Comparison of ENCODE assay signal across 8 cellular contexts in genomic region chr11:14644396-14645246, GRCh38. TPM values are rescaled to one million over a fixed set of nuclear protein-coding genes. Genes with fewer than 3 reads are reported as not detected.
DNase-seq lines count a peak whose midpoint lies in the region; ATAC-seq and TF ChIP-seq lines count a peak whose summit lies in the region.

No MANE protein-coding gene starts in this region.

- no peak overlapping the region for H3K27ac ChIP-seq in stomach smooth muscle (ENCODE audit: low read length)

- no peaks in the 10 kb centered on the region for H3K36me3 ChIP-seq in mucosa of descending colon (ENCODE audit: low read depth)
- H3K36me3 ChIP-seq in stomach smooth muscle (ENCODE audit: control insufficient read depth in 2 of 2, insufficient read depth in 2 of 2, low read length in 2 of 2) = no peaks in the 10 kb centered on the region

- intact Hi-C loops in mucosa of descending colon (cut with DNase I, micrococcal nuclease) = loop anchor here (5.0 to 10.0 kb wide), 2 partner anchors 100 to 102 kb away; no protein-coding TSS in a partner anchor

- H3K4me1 ChIP-seq in mucosa of descending colon (ENCODE audit: low read depth) (peaks cover 25% of the 10 kb centered on the region), stomach smooth muscle (ENCODE audit: control insufficient read depth, insufficient read depth, low read length) (peaks cover 9% of the 10 kb centered on the region)

- H3K9me3 ChIP-seq in mucosa of descending colon (no peaks in the 10 kb centered on the region), stomach smooth muscle (ENCODE audit: control insufficient read depth in 2 of 2, low read length in 2 of 2) (no peaks in the 10 kb centered on the region)

- DNase-seq in HFF-Myc (ENCODE audit: extremely low read depth, low read depth) (no peak), NCI-H1092 treated with DMSO at 0.1 percent for 48 hours (lab: John Stamatoyannopoulos, UW) (peak; percentile 68), mucosa of descending colon (peak; percentile 50 to 74 (median 73)), GF-D8 (lab: John Stamatoyannopoulos, UW) (no peak)
- DNase-seq in activated CD4-positive, alpha-beta T cell treated with anti-CD3 and anti-CD28 coated beads, Interleukin-2, amount 50 U/mL, for 48 hours = peak; percentile 47 to 52
- peak; percentile 18 for DNase-seq in effector CD8-positive, alpha-beta T cell (lab: John Stamatoyannopoulos, UW)

- H3K4me3 ChIP-seq in HFF-Myc (replicated peaks; ENCODE audit: low read depth, low read length) (peak overlapping the region; percentile 94), mucosa of descending colon (peak overlapping the region; percentile 71), stomach smooth muscle (ENCODE audit: low read length in 2 of 2) (peak overlapping the region; percentile 73 to 77)

- ATAC-seq in mucosa of descending colon = peak; percentile 63

- no peak for TF ChIP-seq CTCF in HFF-Myc (IDR thresholded peaks at IDR 0.05; ENCODE audit: low read depth, low read length, missing control alignments)
- TF ChIP-seq CTCF in mucosa of descending colon (IDR thresholded peaks at IDR 0.05) = no peak

- H3K9ac ChIP-seq in stomach smooth muscle (ENCODE audit: low read length in 2 of 2) = peak overlapping the region; percentile 37 to 39

- TF ChIP-seq POLR2A in GM15510 (IDR thresholded peaks at IDR 0.05; ENCODE audit: borderline replicate concordance, extremely low read depth, insufficient read length) = peak; percentile 22

- peaks cover 0 to 22% of the 10 kb centered on the region in 2 donors for H3K27me3 ChIP-seq in stomach smooth muscle (ENCODE audit: control insufficient read depth in 1 of 2, insufficient read depth in 2 of 2, low read length in 2 of 2)

RNA-seq across cellular contexts. Expression of gene PDE3B, which starts 1.0 kb away (rescaled TPM):
- 10 to 100 TPM; 22.4 to 47.0 (median 25.9) TPM for total RNA-seq in mucosa of descending colon

Comparison
In these comparisons a context has a peak if more than half of its experiments do, and no peak if none do; other contexts are left out.
1. DNase-seq: peak in NCI-H1092 treated with DMSO at 0.1 percent for 48 hours (single experiment), activated CD4-positive, alpha-beta T cell treated with anti-CD3 and anti-CD28 coated beads, Interleukin-2, amount 50 U/mL, for 48 hours (2 of 2), effector CD8-positive, alpha-beta T cell (single experiment) and mucosa of descending colon (3 of 3); none in HFF-Myc (single experiment) and GF-D8 (single experiment).
2. Peak in every context shown above with its lines, with median percentiles within 50 percentile points of each other: H3K4me3 ChIP-seq.